29 cellular contexts compared by ENCODE assay signal in genomic region chr3:172984938-172985337, GRCh38.
"Had no signal": no experiment of that assay in that cellular context is flagged by ENCODE, and none has a peak within 500 bp of the region (broad histone marks: within the 10 kb centered on the region; RNA-seq: fewer than 3 reads in every experiment).

No MANE protein-coding gene starts in this region.

- H3K36me3 ChIP-seq: neutrophil, pancreas, right lobe of liver, sigmoid colon, spleen, suprapubic skin, tibial artery, transverse colon, upper lobe of right lung, uterus had no signal

- H3K4me1 ChIP-seq: pancreas, psoas muscle, right lobe of liver, sigmoid colon, spleen, suprapubic skin, testis, tibial artery, transverse colon, upper lobe of right lung, uterus had no signal

- H3K27ac ChIP-seq: neutrophil, pancreas, psoas muscle, right lobe of liver, sigmoid colon, skin epidermis, spleen, suprapubic skin, testis, tibial artery, transverse colon, upper lobe of right lung, uterus had no signal

- H3K4me2 ChIP-seq: smooth muscle cell had no signal

- DNase-seq: naive B cell; naive thymus-derived CD8-positive, alpha-beta T cell; nephron progenitor cell; nucleus accumbens; pancreas; psoas muscle; right lobe of liver; sigmoid colon; spleen; stimulated activated CD4-positive, alpha-beta T cell treated with anti-CD3 and anti-CD28 coated beads, Interleukin-12 subunit alpha, Interleukin-12 subunit beta, amount 100 ng/mL, for 4 hours; stimulated activated CD4-positive, alpha-beta T cell treated with anti-CD3 and anti-CD28 coated beads, Interleukin-1b, Interleukin-23, amount 100 ng/mL, for 48 hours; stimulated activated CD4-positive, alpha-beta T cell treated with anti-CD3 and anti-CD28 coated beads, Interleukin-4, amount 100 ng/mL, for 1 hour; stimulated activated CD4-positive, alpha-beta T cell treated with anti-CD3 and anti-CD28 coated beads, Interleukin-4, amount 100 ng/mL, for 4 hours; stimulated activated CD8-positive, alpha-beta memory T cell treated with anti-CD3 and anti-CD28 coated beads, Interleukin-4, amount 100 ng/mL, for 48 hours; stimulated activated naive CD4-positive, alpha-beta T cell; stimulated activated naive CD8-positive, alpha-beta T cell treated with anti-CD3 and anti-CD28 coated beads, Interleukin-15, amount 100 ng/mL, for 72 hours; stimulated activated naive CD8-positive, alpha-beta T cell treated with anti-CD3 and anti-CD28 coated beads, Interleukin-15, Interleukin-2, amounts not matched to agents 100 U/mL and 50 U/mL, for 24 hours; substantia nigra; testis; tibial artery; transverse colon; upper lobe of right lung; uterus had no signal

- H3K9me3 ChIP-seq: neutrophil, pancreas, psoas muscle, right lobe of liver, sigmoid colon, spleen, suprapubic skin, testis, tibial artery, transverse colon, upper lobe of right lung, uterus had no signal

- H3K4me3 ChIP-seq: pancreas, psoas muscle, right lobe of liver, sigmoid colon, skin epidermis, smooth muscle cell, spleen, suprapubic skin, testis, tibial artery, transverse colon, upper lobe of right lung, uterus had no signal

- ATAC-seq: naive thymus-derived CD8-positive, alpha-beta T cell; natural killer cell treated with Interleukin-12 subunit alpha and Interleukin-12 subunit beta and Interleukin-15 and Interleukin-18, amount 100 ng/mL, for 72 hours; pancreas; psoas muscle; right lobe of liver; stimulated activated memory B cell treated with anti-CD40 and anti-IgM and Interleukin-4, amounts not matched to agents 10 μg/mL and 1 μg/mL and 100 μg/mL, for 72 hours; stimulated activated naive CD8-positive, alpha-beta T cell treated with anti-CD3 and anti-CD28 coated beads, Interleukin-15, amount 100 ng/mL, for 72 hours; stimulated activated naive CD8-positive, alpha-beta T cell treated with anti-CD3 and anti-CD28 coated beads, Interleukin-15, Interleukin-2, amounts not matched to agents 100 U/mL and 50 U/mL, for 24 hours; upper lobe of right lung had no signal

- H3K27me3 ChIP-seq: neutrophil, pancreas, right lobe of liver, sigmoid colon, spleen, suprapubic skin, testis, tibial artery, transverse colon, upper lobe of right lung, uterus had no signal
